In genomic region chr5:179378441-179379271, GRCh38 we compare ENCODE assay signal across 18 cellular contexts. TPM values are rescaled to one million over a fixed set of nuclear protein-coding genes. Genes with fewer than 3 reads are reported as not detected.
DNase-seq lines count a peak whose midpoint lies in the region; ATAC-seq and TF ChIP-seq lines count a peak whose summit lies in the region.
"Had no signal": no experiment of that assay in that cellular context is flagged by ENCODE, and none has a peak within 500 bp of the region (broad histone marks: within the 10 kb centered on the region; RNA-seq: fewer than 3 reads in every experiment).

No MANE protein-coding gene starts in this region.

- H3K4me1 ChIP-seq in body of pancreas (no peaks in the 10 kb centered on the region), spleen (peaks cover 0 to 10% (median 0%) of the 10 kb centered on the region in 6 donors)
- H3K4me1 ChIP-seq: prostate gland had no signal

- H3K4me3 ChIP-seq in body of pancreas (no peak overlapping the region), spleen (peak overlapping the region in 1 of 8 donors; percentile 4)
- H3K4me3 ChIP-seq: lung, prostate gland had no signal

- no peaks in the 10 kb centered on the region for H3K9me3 ChIP-seq in body of pancreas
- no peaks in the 10 kb centered on the region for H3K9me3 ChIP-seq in spleen
- H3K9me3 ChIP-seq: prostate gland had no signal

- no peaks in the 10 kb centered on the region for H3K27me3 ChIP-seq in body of pancreas
- H3K27me3 ChIP-seq in spleen (replicated peaks in 1 of 7): no peaks in the 10 kb centered on the region

- DNase-seq in GM13976 (ENCODE audit: low spot score) (peak; percentile 16), body of pancreas (peak in 1 of 4 donors; percentile 12), left kidney (ENCODE audit: low read depth, low spot score) (peak; percentile 26), spleen (no peak), middle frontal gyrus (ENCODE audit: extremely low spot score, low spot score) (no peak)
- no peak for DNase-seq in NK-92 treated with Interleukin-12 subunit alpha and Interleukin-12 subunit beta, amount 100 ng/mL, for 24 hours (lab: John Stamatoyannopoulos, UW)
- DNase-seq: activated B cell treated with CpG ODN at 0.5 μM for 24 hours; activated T-cell treated with anti-CD3 and anti-CD28 coated beads, Interleukin-2, amount 50 U/mL, for 24 hours; anterior cingulate cortex; CD8-positive, alpha-beta memory T cell; hypothalamus; NCI-H1436; NCI-H526 treated with DMSO at 0.1 percent for 48 hours; stimulated activated naive CD8-positive, alpha-beta T cell treated with anti-CD3 and anti-CD28 coated beads, Interleukin-15, amount 100 ng/mL, for 72 hours had no signal

- no peak overlapping the region for H3K27ac ChIP-seq in body of pancreas
- H3K27ac ChIP-seq in spleen: peak overlapping the region; percentile 21 to 79 (median 71)
- H3K27ac ChIP-seq: prostate gland had no signal

- WGBS in body of pancreas, 2 donors: 42 to 57% methylated on average over 14 to 16 of the region's 16 CpGs
- WGBS in spleen, 5 donors: 53 to 69% (median 64%) methylated on average over 16 of the region's 16 CpGs

- in situ Hi-C loops in GM13976 (cut with MboI; ENCODE audit: low sequenced_read_pairs, unreplicated experiment): no loop called here

- H3K36me3 ChIP-seq in body of pancreas (replicated peaks in 1 of 2; ENCODE audit: insufficient read depth in 1 of 2, low read depth in 2 of 2) (no peaks in the 10 kb centered on the region), spleen (no peaks in the 10 kb centered on the region)
- H3K36me3 ChIP-seq: prostate gland had no signal

- TF ChIP-seq CTCF in GM13976 (IDR thresholded peaks at IDR 0.05; ENCODE audit: borderline replicate concordance, control extremely low read depth, extremely low read depth, insufficient read depth, missing control alignments) (no peak), body of pancreas (IDR thresholded peaks at IDR 0.05) (no peak), spleen (IDR thresholded peaks at IDR 0.05 in 8 of 11, conservative IDR thresholded peaks at IDR 0.05 in 3 of 11) (no peak)

- TF ChIP-seq POLR2A in body of pancreas (IDR thresholded peaks at IDR 0.05): no peak
- no peak for TF ChIP-seq POLR2A in spleen (IDR thresholded peaks at IDR 0.05)

- peak; percentile 9 for ATAC-seq in body of pancreas
- ATAC-seq in HG02981 (IDR thresholded peaks at IDR 0.05; ENCODE audit: unreplicated experiment): no peak
- ATAC-seq in GM21723 (IDR thresholded peaks at IDR 0.05; ENCODE audit: unreplicated experiment): no peak
- ATAC-seq: stimulated activated naive CD8-positive, alpha-beta T cell treated with anti-CD3 and anti-CD28 coated beads, Interleukin-15, amount 100 ng/mL, for 72 hours had no signal

- intact Hi-C loops in body of pancreas (cut with DNase I): no loop called here
- intact Hi-C loops in spleen (cut with DNase I; ENCODE audit: low total_unique reads): no loop called here

RNA-seq across cellular contexts. Expression of gene ADAMTS2, which starts 33.4 kb away (rescaled TPM):
- total RNA-seq in body of pancreas (10 to 100 TPM in 1 of 2 donors, 1 to 10 TPM in 1; 9.1 to 19.1 TPM), spleen (100 to 1,000 TPM in 1 of 7 donors, 10 to 100 TPM in 6; 44.0 to 101 (median 64.5) TPM)
- 10 to 100 TPM in 1 of 3 donors, 1 to 10 TPM in 2; 4.0 to 16.8 (median 4.4) TPM for polyA plus RNA-seq in spleen
- total RNA-seq: activated B cell treated with CpG ODN at 0.5 μM for 24 hours; CD8-positive, alpha-beta memory T cell had no signal
- polyA plus RNA-seq: CD8-positive, alpha-beta memory T cell had no signal

Comparison
In these comparisons a context has a peak if more than half of its experiments do, and no peak if none do; other contexts are left out.
1. DNase-seq: peak in GM13976 (single experiment) and left kidney (single experiment); none in spleen (single experiment), NK-92 treated with Interleukin-12 subunit alpha and Interleukin-12 subunit beta, amount 100 ng/mL, for 24 hours (single experiment) and middle frontal gyrus (single experiment).
2. H3K27ac ChIP-seq: peak in spleen (8 of 8); none in body of pancreas (0 of 4).